ENCODE assay signal across 3 cellular contexts in genomic region chr3:166270428-166270827, GRCh38.
TF ChIP-seq lines count a peak whose summit lies in the region.

No MANE protein-coding gene starts in this region.

TF ChIP-seq in HepG2, 621 proteins besides CTCF, POLR2A, EP300 and RAD21:
- TF ChIP-seq ZNF512B (CRISPR knock-in tag; IDR thresholded peaks at IDR 0.05; ENCODE audit: borderline replicate concordance) (no peak), MAFK (conservative IDR thresholded peaks at IDR 0.05 in 1 of 2, IDR thresholded peaks at IDR 0.05 in 1 of 2; ENCODE audit: low read length in 2 of 2) (peak; percentile 84 to 96), MAFF (IDR thresholded peaks at IDR 0.05; ENCODE audit: low read depth, low read length) (peak; percentile 87)
TF ChIP-seq in HepG2: peak in this region for 2.

TF ChIP-seq in IMR-90, 13 proteins besides CTCF, POLR2A, EP300 and RAD21:
- peak; percentile 94 for TF ChIP-seq MAFK (IDR thresholded peaks at IDR 0.05; ENCODE audit: low read depth, low read length)
- TF ChIP-seq RCOR1 (IDR thresholded peaks at IDR 0.05; ENCODE audit: insufficient replicate concordance, low read length) = no peak
- no peak for TF ChIP-seq BHLHE40 (IDR thresholded peaks at IDR 0.05; ENCODE audit: low read depth, low read length)
- TF ChIP-seq MAZ (IDR thresholded peaks at IDR 0.05; ENCODE audit: borderline replicate concordance, low read depth, low read length) = no peak
- no peak for TF ChIP-seq NFE2L2 (IDR thresholded peaks at IDR 0.05; ENCODE audit: low read depth, low read length)
- TF ChIP-seq CEBPB (IDR thresholded peaks at IDR 0.05; ENCODE audit: low read depth, low read length) = no peak
- TF ChIP-seq SMC3 (IDR thresholded peaks at IDR 0.05; ENCODE audit: low read depth, low read length) = no peak
- TF ChIP-seq MXI1 (IDR thresholded peaks at IDR 0.05; ENCODE audit: borderline replicate concordance, low read depth, low read length) = no peak
- no peak for TF ChIP-seq FOS (IDR thresholded peaks at IDR 0.05; ENCODE audit: low read depth, low read length)
TF ChIP-seq in IMR-90: peak in this region for 1.

TF ChIP-seq in K562, 482 proteins besides CTCF, POLR2A, EP300 and RAD21:
- TF ChIP-seq AFF1 (IDR thresholded peaks at IDR 0.05; ENCODE audit: low read depth in 1 of 2, partially characterized antibody in 2 of 2) (no peak), ILF3 (IDR thresholded peaks at IDR 0.05; ENCODE audit: borderline replicate concordance) (no peak), SP2 (IDR thresholded peaks at IDR 0.05; ENCODE audit: extremely low read depth, low read depth, low read length, poor library complexity, severe bottlenecking) (no peak), ZNF140 (CRISPR knock-in tag; IDR thresholded peaks at IDR 0.05) (no peak), MEF2D (tag; conservative IDR thresholded peaks at IDR 0.05; ENCODE audit: low read depth) (no peak), ZNF282 (CRISPR knock-in tag; IDR thresholded peaks at IDR 0.05) (no peak), MAFK (IDR thresholded peaks at IDR 0.05; ENCODE audit: low read length) (peak; percentile 87), ZNF395 (CRISPR knock-in tag; IDR thresholded peaks at IDR 0.05) (no peak), ZNF384 (IDR thresholded peaks at IDR 0.05; ENCODE audit: low read depth, low read length) (no peak), ZNF280B (CRISPR knock-in tag; IDR thresholded peaks at IDR 0.05) (no peak), SRSF7 (optimal IDR thresholded peaks at IDR 0.05; ENCODE audit: low read depth, low read length) (no peak), OTX1 (CRISPR knock-in tag; IDR thresholded peaks at IDR 0.05) (no peak), C11orf30 (IDR thresholded peaks at IDR 0.05; ENCODE audit: low read depth) (peak; percentile 78), ZNF766 (CRISPR knock-in tag; conservative IDR thresholded peaks at IDR 0.05) (no peak), BCL6 (CRISPR knock-in tag; IDR thresholded peaks at IDR 0.05) (no peak), FUS (optimal IDR thresholded peaks at IDR 0.05; ENCODE audit: low read depth, low read length) (no peak), ATF6 (CRISPR knock-in tag; IDR thresholded peaks at IDR 0.05) (no peak), IFI16 (CRISPR knock-in tag; IDR thresholded peaks at IDR 0.05) (no peak), HNRNPL (IDR thresholded peaks at IDR 0.05; ENCODE audit: low read depth, low read length) (no peak), BACH1 (tag; IDR thresholded peaks at IDR 0.05) (peak; percentile 91), MAFG (tag; conservative IDR thresholded peaks at IDR 0.05) (peak; percentile 93), MAFF (IDR thresholded peaks at IDR 0.05; ENCODE audit: low read length) (peak; percentile 86), ZNF592 (IDR thresholded peaks at IDR 0.05) (no peak), IRF1 (CRISPR knock-in tag; IDR thresholded peaks at IDR 0.05; ENCODE audit: borderline replicate concordance) (no peak), FOXJ2 (tag; IDR thresholded peaks at IDR 0.05) (no peak), SMARCB1 (IDR thresholded peaks at IDR 0.05; ENCODE audit: insufficient read length, low read depth) (no peak), MNT (conservative IDR thresholded peaks at IDR 0.05) (no peak), U2AF1 (optimal IDR thresholded peaks at IDR 0.05; ENCODE audit: low read depth, low read length) (no peak), ZFP1 (CRISPR knock-in tag; IDR thresholded peaks at IDR 0.05) (no peak), RHOXF2B (CRISPR knock-in tag; conservative IDR thresholded peaks at IDR 0.05) (no peak), LEF1 (IDR thresholded peaks at IDR 0.05) (no peak), ZNF316 (IDR thresholded peaks at IDR 0.05) (peak; percentile 88), RBM15 (IDR thresholded peaks at IDR 0.05; ENCODE audit: insufficient read depth, low read length) (no peak), NR2C1 (IDR thresholded peaks at IDR 0.05) (no peak), NR2C1 (tag; IDR thresholded peaks at IDR 0.05) (no peak), SMAD2 (IDR thresholded peaks at IDR 0.05; ENCODE audit: low read depth, low read length) (no peak), SIN3B (IDR thresholded peaks at IDR 0.05; ENCODE audit: low read depth) (no peak)
